ENCODE assay signal across 21 cellular contexts in genomic region chr20:24979036-24979960, GRCh38. TPM values are rescaled to one million over a fixed set of nuclear protein-coding genes. Genes with fewer than 3 reads are reported as not detected.
DNase-seq lines count a peak whose midpoint lies in the region; ATAC-seq and TF ChIP-seq lines count a peak whose summit lies in the region.
"Had no signal": no experiment of that assay in that cellular context is flagged by ENCODE, and none has a peak within 500 bp of the region (broad histone marks: within the 10 kb centered on the region; RNA-seq: fewer than 3 reads in every experiment).

No MANE protein-coding gene starts in this region.

- H3K36me3 ChIP-seq in testis (ENCODE audit: low read depth, missing control alignments) = no peaks in the 10 kb centered on the region

- peaks cover 45% of the 10 kb centered on the region for H3K4me1 ChIP-seq in testis
- H3K4me1 ChIP-seq: pancreas, vagina had no signal

- H3K27ac Mint-ChIP-seq in activated CD4-positive, alpha-beta T cell treated with anti-CD3 and anti-CD28 coated beads for 36 hours = peak overlapping the region; percentile 14
- H3K27ac Mint-ChIP-seq in effector memory CD8-positive, alpha-beta T cell = peak overlapping the region; percentile 66 to 75
- H3K27ac Mint-ChIP-seq in osteocyte (ENCODE audit: unreplicated experiment) = no peak overlapping the region
- H3K27ac Mint-ChIP-seq: B cell had no signal

- peaks cover 78% of the 10 kb centered on the region for H3K36me3 Mint-ChIP-seq in activated CD4-positive, alpha-beta T cell treated with anti-CD3 and anti-CD28 coated beads for 36 hours (ENCODE audit: low read depth)
- peaks cover 81% of the 10 kb centered on the region for H3K36me3 Mint-ChIP-seq in effector memory CD8-positive, alpha-beta T cell (ENCODE audit: insufficient read depth)
- peaks cover 69% of the 10 kb centered on the region for H3K36me3 Mint-ChIP-seq in osteocyte (ENCODE audit: unreplicated experiment)

- H3K4me3 Mint-ChIP-seq in activated CD4-positive, alpha-beta T cell treated with anti-CD3 and anti-CD28 coated beads for 36 hours = no peak overlapping the region
- H3K4me3 Mint-ChIP-seq in effector memory CD8-positive, alpha-beta T cell = peak overlapping the region; percentile 11 to 56
- no peak overlapping the region for H3K4me3 Mint-ChIP-seq in osteocyte (ENCODE audit: unreplicated experiment)
- H3K4me3 Mint-ChIP-seq: B cell had no signal

- TF ChIP-seq POLR2A in testis (IDR thresholded peaks at IDR 0.05) = no peak

- H3K27me3 ChIP-seq in HL-60 (ENCODE audit: insufficient read depth, poor library complexity, severe bottlenecking) = no peaks in the 10 kb centered on the region
- no peaks in the 10 kb centered on the region for H3K27me3 ChIP-seq in testis
- H3K27me3 ChIP-seq: adrenal gland, pancreas, vagina had no signal

- DNase-seq in activated CD4-positive, alpha-beta T cell treated with anti-CD3 and anti-CD28 coated beads for 36 hours = no peak
- DNase-seq in activated CD4-positive, alpha-beta T cell treated with anti-CD3 and anti-CD28 coated beads for 48 hours = no peak
- DNase-seq in HL-60 (ENCODE audit: low read depth in 1 of 2, low spot score in 1 of 2) = no peak
- DNase-seq in effector memory CD8-positive, alpha-beta T cell = no peak
- peak; percentile 74 for DNase-seq in osteocyte (ENCODE audit: extremely low spot score, unreplicated experiment)
- DNase-seq in testis = no peak
- DNase-seq in dedifferentiated amniotic fluid mesenchymal stem cell (ENCODE audit: extremely low spot score) = no peak
- DNase-seq: activated CD4-positive, alpha-beta T cell treated with anti-CD3 and anti-CD28 coated beads for 4 hours; NCI-H1930; pancreas; stimulated activated naive CD4-positive, alpha-beta T cell treated with Interleukin-2 at 50 U/mL for 16 hours had no signal

- no peak overlapping the region for H3K4me3 ChIP-seq in HL-60 (replicated peaks; ENCODE audit: insufficient read depth, low read length)
- H3K4me3 ChIP-seq in testis = no peak overlapping the region
- H3K4me3 ChIP-seq: adrenal gland, lower lobe of right lung, pancreas, vagina had no signal

- CTCF ChIA-PET in activated CD4-positive, alpha-beta T cell treated with anti-CD3 and anti-CD28 coated beads for 36 hours (lab: Charles Lee) = no interaction called here

- no peaks in the 10 kb centered on the region for H3K27me3 Mint-ChIP-seq in activated CD4-positive, alpha-beta T cell treated with anti-CD3 and anti-CD28 coated beads for 36 hours
- no peaks in the 10 kb centered on the region for H3K27me3 Mint-ChIP-seq in effector memory CD8-positive, alpha-beta T cell
- H3K27me3 Mint-ChIP-seq in osteocyte (ENCODE audit: unreplicated experiment) = no peaks in the 10 kb centered on the region
- H3K27me3 Mint-ChIP-seq: B cell had no signal

- ATAC-seq in activated CD4-positive, alpha-beta T cell treated with anti-CD3 and anti-CD28 coated beads for 36 hours = no peak
- no peak for ATAC-seq in effector memory CD8-positive, alpha-beta T cell (replicated peaks)
- no peak for ATAC-seq in HG03432 (IDR thresholded peaks at IDR 0.05; ENCODE audit: unreplicated experiment)
- ATAC-seq: lower lobe of right lung had no signal

- H3K4me1 Mint-ChIP-seq in activated CD4-positive, alpha-beta T cell treated with anti-CD3 and anti-CD28 coated beads for 36 hours = peaks cover 3% of the 10 kb centered on the region
- H3K4me1 Mint-ChIP-seq in effector memory CD8-positive, alpha-beta T cell (ENCODE audit: low read depth in 2 of 2) = peaks cover 59 to 91% of the 10 kb centered on the region in 2 donors
- no peaks in the 10 kb centered on the region for H3K4me1 Mint-ChIP-seq in osteocyte (ENCODE audit: unreplicated experiment)

- intact Hi-C loops in activated CD4-positive, alpha-beta T cell treated with anti-CD3 and anti-CD28 coated beads for 36 hours (cut with DNase I, micrococcal nuclease) = no loop called here
- intact Hi-C loops in testis (cut with DNase I; ENCODE audit: low total_unique reads) = no loop called here

- POLR2A ChIA-PET in activated CD4-positive, alpha-beta T cell treated with anti-CD3 and anti-CD28 coated beads for 36 hours (lab: Charles Lee) = no interaction called here

- H3K27ac ChIP-seq in HL-60 (replicated peaks) (peak overlapping the region; percentile 75), testis (peak overlapping the region in 1 of 2 donors; percentile 87)
- H3K27ac ChIP-seq: KMS-11, lower lobe of right lung, pancreas, RWPE1, vagina had no signal

- no peaks in the 10 kb centered on the region for H3K9me3 ChIP-seq in testis
- H3K9me3 ChIP-seq: adrenal gland, pancreas, vagina had no signal

- 93% methylated on average over 13 to 15 of the region's 15 CpGs for WGBS in testis, 2 donors

- H3K9me3 Mint-ChIP-seq in activated CD4-positive, alpha-beta T cell treated with anti-CD3 and anti-CD28 coated beads for 36 hours (ENCODE audit: low read depth) = peaks cover 7% of the 10 kb centered on the region
- H3K9me3 Mint-ChIP-seq in effector memory CD8-positive, alpha-beta T cell = peaks cover 0 to 2% of the 10 kb centered on the region in 2 donors
- peaks cover 16% of the 10 kb centered on the region for H3K9me3 Mint-ChIP-seq in osteocyte (ENCODE audit: unreplicated experiment)

- TF ChIP-seq CTCF in HL-60 (IDR thresholded peaks at IDR 0.05; ENCODE audit: insufficient read depth, low read length) (no peak), osteocyte (IDR thresholded peaks at IDR 0.05) (no peak), testis (IDR thresholded peaks at IDR 0.05) (no peak)

RNA-seq across cellular contexts. Expression of gene APMAP, which starts 13.3 kb away (rescaled TPM):
- total RNA-seq in activated CD4-positive, alpha-beta T cell treated with anti-CD3 and anti-CD28 coated beads for 36 hours = 10 to 100 TPM; 26.8 to 34.0 TPM
- 76.3 and 80.0 TPM in 2 replicates for total RNA-seq in osteocyte
- 100 to 1,000 TPM in 1 of 2 donors, 10 to 100 TPM in 1; 92.3 to 105 TPM for total RNA-seq in testis
- polyA plus RNA-seq in testis (ENCODE audit: insufficient read depth, low read depth, low replicate concordance) = 135 TPM

RNA-seq across cellular contexts. Expression of gene CST7, which starts 30.2 kb away (rescaled TPM):
- total RNA-seq in activated CD4-positive, alpha-beta T cell treated with anti-CD3 and anti-CD28 coated beads for 36 hours = 10 to 100 TPM; 10.7 to 14.0 TPM
- total RNA-seq in osteocyte (not detected in 2 replicates), testis (under 1 TPM in 1 of 2 donors, not detected in 1; 0.56 TPM)
- 4.1 TPM for polyA plus RNA-seq in testis (ENCODE audit: insufficient read depth, low read depth, low replicate concordance)
- total RNA-seq: A172, fibroblast of lung, NCI-H460 had no signal
- polyA plus RNA-seq: fibroblast of lung had no signal

Comparison
In these comparisons a context has a peak if more than half of its experiments do, and no peak if none do; other contexts are left out.
1. H3K4me3 Mint-ChIP-seq: peak in effector memory CD8-positive, alpha-beta T cell (2 of 2); none in activated CD4-positive, alpha-beta T cell treated with anti-CD3 and anti-CD28 coated beads for 36 hours (single experiment) and osteocyte (single experiment).
2. RNA of gene CST7, which starts 30.2 kb away (total RNA-seq): 10.7 to 14.0 TPM in activated CD4-positive, alpha-beta T cell treated with anti-CD3 and anti-CD28 coated beads for 36 hours; 0.56 TPM in testis and not detected in osteocyte; every median in the first group is over 4 times any median in the second.